In genomic region chr16:68873635-68874471, GRCh38 we compare ENCODE assay signal across 16 cellular contexts.
"Had no signal": no experiment of that assay in that cellular context is flagged by ENCODE, and none has a peak within 500 bp of the region (broad histone marks: within the 10 kb centered on the region; RNA-seq: fewer than 3 reads in every experiment).

No MANE protein-coding gene starts in this region.

- H3K4me1 ChIP-seq: esophagus muscularis mucosa, lower lobe of right lung, parathyroid adenoma, tibial artery, vagina had no signal

- H3K9ac ChIP-seq: parathyroid adenoma had no signal

- H3K9me3 Mint-ChIP-seq: activated naive CD4-positive, alpha-beta T cell treated with anti-CD3 and anti-CD28 coated beads, Interleukin-2, amount 50 U/mL, for 24 hours; activated T-cell treated with anti-CD3 and anti-CD28 coated beads, Interleukin-2, amount 50 U/mL, for 4 hours; T-cell had no signal

- H3K9me3 ChIP-seq: esophagus muscularis mucosa, lower lobe of right lung, neutrophil, tibial artery, vagina had no signal

- H3K27me3 ChIP-seq: cardiac muscle cell, esophagus muscularis mucosa, neutrophil, tibial artery, vagina had no signal

- H3K27me3 Mint-ChIP-seq: activated naive CD4-positive, alpha-beta T cell treated with anti-CD3 and anti-CD28 coated beads, Interleukin-2, amount 50 U/mL, for 24 hours; T-cell had no signal

- H3K4me3 Mint-ChIP-seq: activated naive CD4-positive, alpha-beta T cell treated with anti-CD3 and anti-CD28 coated beads, Interleukin-2, amount 50 U/mL, for 24 hours; activated T-cell treated with anti-CD3 and anti-CD28 coated beads, Interleukin-2, amount 50 U/mL, for 4 hours; T-cell had no signal

- H3K79me2 ChIP-seq: parathyroid adenoma had no signal

- ATAC-seq: activated T-cell treated with anti-CD3 and anti-CD28 coated beads, Interleukin-2, amount 50 U/mL, for 4 hours; lower lobe of right lung; T-cell had no signal

- H3K4me1 Mint-ChIP-seq: activated naive CD4-positive, alpha-beta T cell treated with anti-CD3 and anti-CD28 coated beads, Interleukin-2, amount 50 U/mL, for 24 hours; T-cell had no signal

- H2AFZ ChIP-seq: parathyroid adenoma had no signal

- DNase-seq: activated CD4-positive, alpha-beta T cell treated with anti-CD3 and anti-CD28 coated beads, Interleukin-2, amount 50 U/mL, for 48 hours; activated effector memory CD4-positive, alpha-beta T cell treated with anti-CD3 and anti-CD28 coated beads, Interleukin-2, amount 50 U/mL, for 16 hours; activated T-cell treated with anti-CD3 and anti-CD28 coated beads, Interleukin-2, amount 50 U/mL, for 4 hours; hypothalamus; kidney glomerular epithelial cell; lower lobe of right lung; stimulated activated CD4-positive, alpha-beta T cell treated with anti-CD3 and anti-CD28 coated beads, Interleukin-2, amount 100 ng/mL, for 48 hours; stimulated activated naive CD4-positive, alpha-beta T cell; T-cell; tibial artery had no signal

- H3K27ac ChIP-seq: cardiac muscle cell, esophagus muscularis mucosa, lower lobe of right lung, neutrophil, parathyroid adenoma, tibial artery, vagina had no signal

- H3K27ac Mint-ChIP-seq: activated naive CD4-positive, alpha-beta T cell treated with anti-CD3 and anti-CD28 coated beads, Interleukin-2, amount 50 U/mL, for 24 hours; T-cell had no signal

- H3K4me3 ChIP-seq: cardiac muscle cell, esophagus muscularis mucosa, lower lobe of right lung, tibial artery, vagina had no signal
